25 cellular contexts compared by ENCODE assay signal in the genomic region with DNA sequence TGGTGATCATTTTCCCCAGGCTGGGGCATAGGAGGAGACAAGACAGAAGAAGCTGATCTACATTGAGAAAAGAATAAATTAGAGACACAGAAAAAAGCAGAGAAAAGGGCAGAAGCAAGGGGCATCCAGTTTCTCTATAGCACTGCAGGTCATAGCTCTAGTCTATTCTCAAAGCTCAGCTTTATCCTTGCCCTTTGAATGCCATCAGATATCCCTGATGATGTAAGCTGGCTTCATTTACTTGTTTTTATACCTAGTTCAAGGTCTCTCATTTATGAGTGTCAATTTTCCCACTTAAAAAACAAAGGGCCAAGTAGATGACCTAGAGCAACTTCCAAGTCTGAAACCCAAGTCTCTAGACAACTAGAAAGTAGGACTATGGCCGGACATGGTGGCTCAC.
"Had no signal": no experiment of that assay in that cellular context is flagged by ENCODE, and none has a peak within 500 bp of the region (broad histone marks: within the 10 kb centered on the region; RNA-seq: fewer than 3 reads in every experiment).

No MANE protein-coding gene starts in this region.

- H3K4me1 Mint-ChIP-seq: mesothelial cell of epicardium had no signal

- H3K9me3 ChIP-seq: colonic mucosa, esophagus squamous epithelium, gastrocnemius medialis, heart right ventricle, left lung, lower lobe of right lung, mucosa of descending colon had no signal

- H3K27ac ChIP-seq: colonic mucosa, epithelial cell of prostate, esophagus squamous epithelium, gastrocnemius medialis, heart right ventricle, left lung, lower lobe of right lung had no signal

- H3K27me3 ChIP-seq: colonic mucosa, esophagus squamous epithelium, gastrocnemius medialis, heart right ventricle, left lung had no signal

- FAIRE-seq: endometrium, islet of Langerhans had no signal

- H3K36me3 ChIP-seq: colonic mucosa had no signal

- H3K27ac Mint-ChIP-seq: dendritic cell treated with granulocyte-macrophage colony-stimulating factor and Interleukin-4, amounts not matched to agents 40 ng/mL and 50 ng/mL, for 4 days; endodermal cell; mesothelial cell of epicardium had no signal

- H3K27me3 Mint-ChIP-seq: dendritic cell treated with granulocyte-macrophage colony-stimulating factor and Interleukin-4, amounts not matched to agents 40 ng/mL and 50 ng/mL, for 4 days; effector memory CD8-positive, alpha-beta T cell had no signal

- H3K4me3 ChIP-seq: colonic mucosa, esophagus squamous epithelium, gastrocnemius medialis, heart right ventricle, left lung, lower lobe of right lung, mucosa of descending colon had no signal

- H3K9me3 Mint-ChIP-seq: dendritic cell treated with granulocyte-macrophage colony-stimulating factor and Interleukin-4, amounts not matched to agents 40 ng/mL and 50 ng/mL, for 4 days; effector memory CD8-positive, alpha-beta T cell had no signal

- H3K4me3 Mint-ChIP-seq: dendritic cell treated with granulocyte-macrophage colony-stimulating factor and Interleukin-4, amounts not matched to agents 40 ng/mL and 50 ng/mL, for 4 days; effector memory CD8-positive, alpha-beta T cell; endodermal cell; mesothelial cell of epicardium had no signal

- H3K4me1 ChIP-seq: colonic mucosa, left lung, lower lobe of right lung had no signal

- ATAC-seq: effector memory CD8-positive, alpha-beta T cell; gastrocnemius medialis; heart right ventricle; left cardiac atrium; left lung; left ventricle myocardium superior; lower lobe of right lung; mucosa of descending colon had no signal

- DNase-seq: colonic mucosa; cortex of kidney; effector CD8-positive, alpha-beta T cell; effector memory CD8-positive, alpha-beta T cell; endodermal cell; erythroblast; esophagus squamous epithelium; foreskin fibroblast; foreskin melanocyte; gastrocnemius medialis; glutamatergic neuron; head of caudate nucleus; heart right ventricle; hippocampal formation; left cardiac atrium; left lung; left ventricle myocardium superior; lower lobe of right lung; mesenchymal stem cell; mucosa of descending colon had no signal
